Comparison of ENCODE assay signal across 1 cellular context in the genomic region with DNA sequence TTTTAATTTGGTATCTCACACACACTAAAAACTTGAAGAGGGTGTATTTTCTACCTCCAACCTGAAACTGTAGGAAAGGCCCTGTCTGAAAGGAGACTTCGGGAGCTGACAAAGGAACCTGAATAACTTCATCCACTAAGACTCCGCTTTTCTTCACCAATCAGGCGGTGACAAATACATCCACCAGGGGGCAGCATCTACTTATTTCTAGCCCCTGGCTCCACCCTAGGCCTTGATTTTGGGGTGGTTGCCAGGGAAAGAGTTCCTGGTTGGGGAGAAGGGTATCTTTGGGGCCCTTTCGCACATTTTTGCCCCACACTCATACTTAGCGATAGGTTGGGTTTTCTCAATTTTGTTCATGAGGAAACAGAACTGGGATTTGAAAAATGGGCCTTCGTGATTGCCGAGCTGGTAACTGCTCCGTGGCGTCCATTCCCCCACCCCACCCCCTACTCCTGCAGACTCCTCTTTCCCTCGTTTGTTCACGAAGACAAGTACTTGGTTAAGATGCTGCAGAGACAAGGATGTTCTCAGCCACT.
TF ChIP-seq lines count a peak whose summit lies in the region.

No MANE protein-coding gene starts in this region.

TF ChIP-seq in HepG2, 621 proteins besides CTCF, POLR2A, EP300 and RAD21 (continued from another document and continues in another):
- TF ChIP-seq, protein P1, sequence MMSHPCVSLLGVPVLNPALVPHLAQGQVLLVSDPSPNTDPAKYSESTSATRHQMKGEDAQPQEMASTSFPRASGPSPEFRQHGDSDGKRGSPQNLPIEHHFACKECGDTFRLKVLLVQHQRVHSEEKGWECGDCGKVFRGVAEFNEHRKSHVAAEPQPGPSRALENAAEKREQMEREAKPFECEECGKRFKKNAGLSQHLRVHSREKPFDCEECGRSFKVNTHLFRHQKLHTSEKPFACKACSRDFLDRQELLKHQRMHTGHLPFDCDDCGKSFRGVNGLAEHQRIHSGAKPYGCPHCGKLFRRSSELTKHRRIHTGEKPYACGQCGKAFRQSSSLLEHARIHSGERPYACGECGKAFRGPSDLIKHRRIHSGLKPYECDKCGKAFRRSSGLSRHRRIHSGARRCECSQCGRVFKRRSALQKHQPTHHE (CRISPR knock-in tag; IDR thresholded peaks at IDR 0.05; ENCODE audit: borderline replicate concordance): 0 out of 2 replicates have a peak, but pooled peaks have one; percentile 41
- no peak for TF ChIP-seq DR1 (CRISPR knock-in tag; IDR thresholded peaks at IDR 0.05)
- TF ChIP-seq, protein P2, sequence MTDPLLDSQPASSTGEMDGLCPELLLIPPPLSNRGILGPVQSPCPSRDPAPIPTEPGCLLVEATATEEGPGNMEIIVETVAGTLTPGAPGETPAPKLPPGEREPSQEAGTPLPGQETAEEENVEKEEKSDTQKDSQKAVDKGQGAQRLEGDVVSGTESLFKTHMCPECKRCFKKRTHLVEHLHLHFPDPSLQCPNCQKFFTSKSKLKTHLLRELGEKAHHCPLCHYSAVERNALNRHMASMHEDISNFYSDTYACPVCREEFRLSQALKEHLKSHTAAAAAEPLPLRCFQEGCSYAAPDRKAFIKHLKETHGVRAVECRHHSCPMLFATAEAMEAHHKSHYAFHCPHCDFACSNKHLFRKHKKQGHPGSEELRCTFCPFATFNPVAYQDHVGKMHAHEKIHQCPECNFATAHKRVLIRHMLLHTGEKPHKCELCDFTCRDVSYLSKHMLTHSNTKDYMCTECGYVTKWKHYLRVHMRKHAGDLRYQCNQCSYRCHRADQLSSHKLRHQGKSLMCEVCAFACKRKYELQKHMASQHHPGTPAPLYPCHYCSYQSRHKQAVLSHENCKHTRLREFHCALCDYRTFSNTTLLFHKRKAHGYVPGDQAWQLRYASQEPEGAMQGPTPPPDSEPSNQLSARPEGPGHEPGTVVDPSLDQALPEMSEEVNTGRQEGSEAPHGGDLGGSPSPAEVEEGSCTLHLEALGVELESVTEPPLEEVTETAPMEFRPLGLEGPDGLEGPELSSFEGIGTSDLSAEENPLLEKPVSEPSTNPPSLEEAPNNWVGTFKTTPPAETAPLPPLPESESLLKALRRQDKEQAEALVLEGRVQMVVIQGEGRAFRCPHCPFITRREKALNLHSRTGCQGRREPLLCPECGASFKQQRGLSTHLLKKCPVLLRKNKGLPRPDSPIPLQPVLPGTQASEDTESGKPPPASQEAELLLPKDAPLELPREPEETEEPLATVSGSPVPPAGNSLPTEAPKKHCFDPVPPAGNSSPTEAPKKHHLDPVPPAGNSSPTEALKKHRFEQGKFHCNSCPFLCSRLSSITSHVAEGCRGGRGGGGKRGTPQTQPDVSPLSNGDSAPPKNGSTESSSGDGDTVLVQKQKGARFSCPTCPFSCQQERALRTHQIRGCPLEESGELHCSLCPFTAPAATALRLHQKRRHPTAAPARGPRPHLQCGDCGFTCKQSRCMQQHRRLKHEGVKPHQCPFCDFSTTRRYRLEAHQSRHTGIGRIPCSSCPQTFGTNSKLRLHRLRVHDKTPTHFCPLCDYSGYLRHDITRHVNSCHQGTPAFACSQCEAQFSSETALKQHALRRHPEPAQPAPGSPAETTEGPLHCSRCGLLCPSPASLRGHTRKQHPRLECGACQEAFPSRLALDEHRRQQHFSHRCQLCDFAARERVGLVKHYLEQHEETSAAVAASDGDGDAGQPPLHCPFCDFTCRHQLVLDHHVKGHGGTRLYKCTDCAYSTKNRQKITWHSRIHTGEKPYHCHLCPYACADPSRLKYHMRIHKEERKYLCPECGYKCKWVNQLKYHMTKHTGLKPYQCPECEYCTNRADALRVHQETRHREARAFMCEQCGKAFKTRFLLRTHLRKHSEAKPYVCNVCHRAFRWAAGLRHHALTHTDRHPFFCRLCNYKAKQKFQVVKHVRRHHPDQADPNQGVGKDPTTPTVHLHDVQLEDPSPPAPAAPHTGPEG (CRISPR knock-in tag; IDR thresholded peaks at IDR 0.05): peak; percentile 44; the same call in 1 of the 2 replicates
- no peak for TF ChIP-seq ZNF510 (CRISPR knock-in tag; IDR thresholded peaks at IDR 0.05; ENCODE audit: low read depth)
- peak; percentile 84; the same call in 1 of the 2 replicates for TF ChIP-seq MIXL1 (CRISPR knock-in tag; IDR thresholded peaks at IDR 0.05)
- peak; percentile 88 for TF ChIP-seq ZNF614 (CRISPR knock-in tag; IDR thresholded peaks at IDR 0.05; ENCODE audit: borderline replicate concordance)
- TF ChIP-seq, protein P3, sequence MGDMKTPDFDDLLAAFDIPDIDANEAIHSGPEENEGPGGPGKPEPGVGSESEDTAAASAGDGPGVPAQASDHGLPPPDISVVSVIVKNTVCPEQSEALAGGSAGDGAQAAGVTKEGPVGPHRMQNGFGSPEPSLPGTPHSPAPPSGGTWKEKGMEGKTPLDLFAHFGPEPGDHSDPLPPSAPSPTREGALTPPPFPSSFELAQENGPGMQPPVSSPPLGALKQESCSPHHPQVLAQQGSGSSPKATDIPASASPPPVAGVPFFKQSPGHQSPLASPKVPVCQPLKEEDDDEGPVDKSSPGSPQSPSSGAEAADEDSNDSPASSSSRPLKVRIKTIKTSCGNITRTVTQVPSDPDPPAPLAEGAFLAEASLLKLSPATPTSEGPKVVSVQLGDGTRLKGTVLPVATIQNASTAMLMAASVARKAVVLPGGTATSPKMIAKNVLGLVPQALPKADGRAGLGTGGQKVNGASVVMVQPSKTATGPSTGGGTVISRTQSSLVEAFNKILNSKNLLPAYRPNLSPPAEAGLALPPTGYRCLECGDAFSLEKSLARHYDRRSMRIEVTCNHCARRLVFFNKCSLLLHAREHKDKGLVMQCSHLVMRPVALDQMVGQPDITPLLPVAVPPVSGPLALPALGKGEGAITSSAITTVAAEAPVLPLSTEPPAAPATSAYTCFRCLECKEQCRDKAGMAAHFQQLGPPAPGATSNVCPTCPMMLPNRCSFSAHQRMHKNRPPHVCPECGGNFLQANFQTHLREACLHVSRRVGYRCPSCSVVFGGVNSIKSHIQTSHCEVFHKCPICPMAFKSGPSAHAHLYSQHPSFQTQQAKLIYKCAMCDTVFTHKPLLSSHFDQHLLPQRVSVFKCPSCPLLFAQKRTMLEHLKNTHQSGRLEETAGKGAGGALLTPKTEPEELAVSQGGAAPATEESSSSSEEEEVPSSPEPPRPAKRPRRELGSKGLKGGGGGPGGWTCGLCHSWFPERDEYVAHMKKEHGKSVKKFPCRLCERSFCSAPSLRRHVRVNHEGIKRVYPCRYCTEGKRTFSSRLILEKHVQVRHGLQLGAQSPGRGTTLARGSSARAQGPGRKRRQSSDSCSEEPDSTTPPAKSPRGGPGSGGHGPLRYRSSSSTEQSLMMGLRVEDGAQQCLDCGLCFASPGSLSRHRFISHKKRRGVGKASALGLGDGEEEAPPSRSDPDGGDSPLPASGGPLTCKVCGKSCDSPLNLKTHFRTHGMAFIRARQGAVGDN (CRISPR knock-in tag; IDR thresholded peaks at IDR 0.05): no peak
- no peak for TF ChIP-seq SOX13 (IDR thresholded peaks at IDR 0.05)
- peak in 1 of 2 experiments; percentile 55; a peak in 2 of 4 replicates for TF ChIP-seq SOX13 (CRISPR knock-in tag; conservative IDR thresholded peaks at IDR 0.05 in 1 of 2, IDR thresholded peaks at IDR 0.05 in 1 of 2)
- TF ChIP-seq KLF12 (CRISPR knock-in tag; IDR thresholded peaks at IDR 0.05; ENCODE audit: borderline replicate concordance): peak; percentile 87; the same call in 1 of the 2 replicates
- TF ChIP-seq, protein P4, sequence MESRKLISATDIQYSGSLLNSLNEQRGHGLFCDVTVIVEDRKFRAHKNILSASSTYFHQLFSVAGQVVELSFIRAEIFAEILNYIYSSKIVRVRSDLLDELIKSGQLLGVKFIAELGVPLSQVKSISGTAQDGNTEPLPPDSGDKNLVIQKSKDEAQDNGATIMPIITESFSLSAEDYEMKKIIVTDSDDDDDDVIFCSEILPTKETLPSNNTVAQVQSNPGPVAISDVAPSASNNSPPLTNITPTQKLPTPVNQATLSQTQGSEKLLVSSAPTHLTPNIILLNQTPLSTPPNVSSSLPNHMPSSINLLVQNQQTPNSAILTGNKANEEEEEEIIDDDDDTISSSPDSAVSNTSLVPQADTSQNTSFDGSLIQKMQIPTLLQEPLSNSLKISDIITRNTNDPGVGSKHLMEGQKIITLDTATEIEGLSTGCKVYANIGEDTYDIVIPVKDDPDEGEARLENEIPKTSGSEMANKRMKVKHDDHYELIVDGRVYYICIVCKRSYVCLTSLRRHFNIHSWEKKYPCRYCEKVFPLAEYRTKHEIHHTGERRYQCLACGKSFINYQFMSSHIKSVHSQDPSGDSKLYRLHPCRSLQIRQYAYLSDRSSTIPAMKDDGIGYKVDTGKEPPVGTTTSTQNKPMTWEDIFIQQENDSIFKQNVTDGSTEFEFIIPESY (CRISPR knock-in tag; IDR thresholded peaks at IDR 0.05): peak; percentile 65; the same call in 1 of the 2 replicates
- TF ChIP-seq CHD2 (IDR thresholded peaks at IDR 0.05; ENCODE audit: low read depth, low read length): no peak
- TF ChIP-seq ZNF383 (CRISPR knock-in tag; IDR thresholded peaks at IDR 0.05; ENCODE audit: borderline replicate concordance): no peak
- TF ChIP-seq, protein P5, sequence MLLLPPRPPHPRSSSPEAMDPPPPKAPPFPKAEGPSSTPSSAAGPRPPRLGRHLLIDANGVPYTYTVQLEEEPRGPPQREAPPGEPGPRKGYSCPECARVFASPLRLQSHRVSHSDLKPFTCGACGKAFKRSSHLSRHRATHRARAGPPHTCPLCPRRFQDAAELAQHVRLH (CRISPR knock-in tag; IDR thresholded peaks at IDR 0.05; ENCODE audit: borderline replicate concordance, low read depth): peak; percentile 87
- no peak for TF ChIP-seq NONO (IDR thresholded peaks at IDR 0.05)
- no peak for TF ChIP-seq NONO (CRISPR knock-in tag; conservative IDR thresholded peaks at IDR 0.05)
- TF ChIP-seq NFYC (CRISPR knock-in tag; IDR thresholded peaks at IDR 0.05): peak; percentile 33; the same call in 1 of the 2 replicates
- TF ChIP-seq TMF1 (CRISPR knock-in tag; IDR thresholded peaks at IDR 0.05; ENCODE audit: low read depth): no peak
- TF ChIP-seq MTA1 (CRISPR knock-in tag; IDR thresholded peaks at IDR 0.05; ENCODE audit: borderline replicate concordance): no peak
- TF ChIP-seq PTBP1 (IDR thresholded peaks at IDR 0.05; ENCODE audit: low read depth, low read length, poor library complexity, severe bottlenecking): no peak
- peak in 1 of 2 experiments; percentile 83; a peak in 2 of 4 replicates for TF ChIP-seq KLF16 (CRISPR knock-in tag; IDR thresholded peaks at IDR 0.05)
- 0 out of 2 replicates have a peak, but pooled peaks have one; percentile 23 for TF ChIP-seq ZNF143 (CRISPR knock-in tag; IDR thresholded peaks at IDR 0.05)
- peak; percentile 58 for TF ChIP-seq XRCC5 (optimal IDR thresholded peaks at IDR 0.05; ENCODE audit: low read length)
- TF ChIP-seq BORCS8-MEF2B (CRISPR knock-in tag; IDR thresholded peaks at IDR 0.05): no peak
- peak; percentile 58 for TF ChIP-seq ZNF883 (CRISPR knock-in tag; IDR thresholded peaks at IDR 0.05; ENCODE audit: not compliant biosample characterization)
- peak; percentile 69; the same call in 1 of the 2 replicates for TF ChIP-seq ZNF556 (CRISPR knock-in tag; IDR thresholded peaks at IDR 0.05; ENCODE audit: borderline replicate concordance)
- TF ChIP-seq HOXA5 (CRISPR knock-in tag; IDR thresholded peaks at IDR 0.05): peak; percentile 84
- TF ChIP-seq, protein P6, sequence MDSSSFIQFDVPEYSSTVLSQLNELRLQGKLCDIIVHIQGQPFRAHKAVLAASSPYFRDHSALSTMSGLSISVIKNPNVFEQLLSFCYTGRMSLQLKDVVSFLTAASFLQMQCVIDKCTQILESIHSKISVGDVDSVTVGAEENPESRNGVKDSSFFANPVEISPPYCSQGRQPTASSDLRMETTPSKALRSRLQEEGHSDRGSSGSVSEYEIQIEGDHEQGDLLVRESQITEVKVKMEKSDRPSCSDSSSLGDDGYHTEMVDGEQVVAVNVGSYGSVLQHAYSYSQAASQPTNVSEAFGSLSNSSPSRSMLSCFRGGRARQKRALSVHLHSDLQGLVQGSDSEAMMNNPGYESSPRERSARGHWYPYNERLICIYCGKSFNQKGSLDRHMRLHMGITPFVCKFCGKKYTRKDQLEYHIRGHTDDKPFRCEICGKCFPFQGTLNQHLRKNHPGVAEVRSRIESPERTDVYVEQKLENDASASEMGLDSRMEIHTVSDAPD (CRISPR knock-in tag; IDR thresholded peaks at IDR 0.05): no peak
- peak; percentile 15; the same call in 1 of the 2 replicates for TF ChIP-seq CEBPG (CRISPR knock-in tag; IDR thresholded peaks at IDR 0.05)
- TF ChIP-seq ZNF674 (CRISPR knock-in tag; IDR thresholded peaks at IDR 0.05; ENCODE audit: low read depth): no peak
- no peak for TF ChIP-seq ASH2L (IDR thresholded peaks at IDR 0.05; ENCODE audit: insufficient read length, low read depth, low read length)
- TF ChIP-seq ZNF672 (CRISPR knock-in tag; IDR thresholded peaks at IDR 0.05): no peak
- TF ChIP-seq MXI1 (IDR thresholded peaks at IDR 0.05; ENCODE audit: borderline replicate concordance, low read depth, low read length): no peak
- TF ChIP-seq BCL6 (CRISPR knock-in tag; IDR thresholded peaks at IDR 0.05): 0 out of 2 replicates have a peak, but pooled peaks have one; percentile 10
- TF ChIP-seq, protein P7, sequence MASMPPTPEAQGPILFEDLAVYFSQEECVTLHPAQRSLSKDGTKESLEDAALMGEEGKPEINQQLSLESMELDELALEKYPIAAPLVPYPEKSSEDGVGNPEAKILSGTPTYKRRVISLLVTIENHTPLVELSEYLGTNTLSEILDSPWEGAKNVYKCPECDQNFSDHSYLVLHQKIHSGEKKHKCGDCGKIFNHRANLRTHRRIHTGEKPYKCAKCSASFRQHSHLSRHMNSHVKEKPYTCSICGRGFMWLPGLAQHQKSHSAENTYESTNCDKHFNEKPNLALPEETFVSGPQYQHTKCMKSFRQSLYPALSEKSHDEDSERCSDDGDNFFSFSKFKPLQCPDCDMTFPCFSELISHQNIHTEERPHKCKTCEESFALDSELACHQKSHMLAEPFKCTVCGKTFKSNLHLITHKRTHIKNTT (CRISPR knock-in tag; IDR thresholded peaks at IDR 0.05): no peak
- peak; percentile 81 for TF ChIP-seq ISL2 (CRISPR knock-in tag; IDR thresholded peaks at IDR 0.05)
- no peak for TF ChIP-seq ZNF570 (CRISPR knock-in tag; IDR thresholded peaks at IDR 0.05; ENCODE audit: borderline replicate concordance)
- no peak for TF ChIP-seq MAZ (IDR thresholded peaks at IDR 0.05; ENCODE audit: borderline replicate concordance, low read depth, low read length)
- 0 out of 2 replicates have a peak, but pooled peaks have one; percentile 36 for TF ChIP-seq MAZ (CRISPR knock-in tag; IDR thresholded peaks at IDR 0.05; ENCODE audit: low read depth)
- TF ChIP-seq CHCHD3 (CRISPR knock-in tag; IDR thresholded peaks at IDR 0.05): no peak
- TF ChIP-seq SNAI1 (CRISPR knock-in tag; IDR thresholded peaks at IDR 0.05; ENCODE audit: borderline replicate concordance): no peak
- TF ChIP-seq FOXK2 (IDR thresholded peaks at IDR 0.05): no peak
- no peak for TF ChIP-seq STAT5B (CRISPR knock-in tag; IDR thresholded peaks at IDR 0.05)
- peak; percentile 66 for TF ChIP-seq RXRB (CRISPR knock-in tag; IDR thresholded peaks at IDR 0.05; ENCODE audit: borderline replicate concordance)
- no peak for TF ChIP-seq ZNF550 (CRISPR knock-in tag; IDR thresholded peaks at IDR 0.05; ENCODE audit: borderline replicate concordance)
- TF ChIP-seq FOSL2 (CRISPR knock-in tag; IDR thresholded peaks at IDR 0.05): peak; percentile 50
- TF ChIP-seq ZNF282 (IDR thresholded peaks at IDR 0.05; ENCODE audit: partially characterized antibody): no peak
- peak; percentile 72 for TF ChIP-seq ZFY (CRISPR knock-in tag; IDR thresholded peaks at IDR 0.05)
- no peak for TF ChIP-seq HHEX (CRISPR knock-in tag; IDR thresholded peaks at IDR 0.05)
- 0 out of 2 replicates have a peak, but pooled peaks have one; percentile 46 for TF ChIP-seq ATF7-NPFF (CRISPR knock-in tag; IDR thresholded peaks at IDR 0.05; ENCODE audit: low read depth)
- TF ChIP-seq ZC3H4 (CRISPR knock-in tag; IDR thresholded peaks at IDR 0.05; ENCODE audit: borderline replicate concordance): no peak
- no peak for TF ChIP-seq ZNF343 (CRISPR knock-in tag; IDR thresholded peaks at IDR 0.05)
